8 cellular contexts compared by ENCODE assay signal in the genomic region with DNA sequence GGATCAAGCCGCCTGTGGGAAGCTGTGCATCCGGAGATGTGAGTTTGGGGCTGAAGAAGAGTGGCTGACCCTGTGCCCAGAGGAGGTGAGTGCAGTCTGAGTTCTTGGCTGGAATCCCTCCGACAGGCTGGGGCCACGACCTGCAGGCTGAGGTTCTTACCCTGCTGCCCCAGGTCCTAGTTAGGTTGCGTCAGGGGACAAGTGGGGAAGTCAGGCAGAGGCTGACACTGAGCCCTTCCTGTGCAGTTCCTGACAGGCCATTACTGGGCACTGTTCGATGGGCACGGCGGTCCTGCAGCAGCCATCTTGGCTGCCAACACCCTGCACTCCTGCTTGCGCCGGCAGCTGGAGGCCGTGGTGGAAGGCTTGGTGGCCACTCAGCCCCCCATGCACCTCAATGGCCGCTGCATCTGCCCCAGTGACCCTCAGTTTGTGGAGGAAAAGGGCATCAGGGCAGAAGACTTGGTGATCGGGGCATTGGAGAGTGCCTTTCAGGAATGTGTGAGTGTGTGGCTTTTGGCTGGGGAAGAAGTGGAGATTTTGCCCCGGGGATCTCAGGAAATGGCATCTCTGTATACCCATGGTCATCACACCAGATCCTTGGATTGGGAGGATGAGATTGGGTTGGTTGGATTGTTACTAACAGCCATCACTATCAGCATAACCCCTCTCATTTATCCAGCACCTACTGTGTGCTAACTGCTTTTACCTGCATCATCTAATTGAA. TPM values are rescaled to one million over a fixed set of nuclear protein-coding genes. Genes with fewer than 3 reads are reported as not detected.
DNase-seq lines count a peak whose midpoint lies in the region; ATAC-seq and TF ChIP-seq lines count a peak whose summit lies in the region.

No MANE protein-coding gene starts in this region.

- no peak for TF ChIP-seq CTCF in upper lobe of left lung (IDR thresholded peaks at IDR 0.05)

- peak overlapping the region; percentile 85 for H3K4me3 Mint-ChIP-seq in activated CD4-positive, alpha-beta T cell treated with anti-CD3 and anti-CD28 coated beads for 36 hours
- H3K4me3 Mint-ChIP-seq in activated naive CD8-positive, alpha-beta T cell treated with anti-CD3 and anti-CD28 coated beads, Interleukin-2, amount 10 ng/mL, durations not matched to agents 7 days and 5 days, result peak overlapping the region; percentile 91
- H3K4me3 Mint-ChIP-seq in memory B cell, result peak overlapping the region; percentile 85

- peaks cover 22 to 47% (median 28%) of the 10 kb centered on the region in 4 donors for H3K4me1 ChIP-seq in upper lobe of left lung

- H3K9me3 ChIP-seq in upper lobe of left lung, result no peaks in the 10 kb centered on the region

- DNase-seq in activated CD4-positive, alpha-beta T cell treated with anti-CD3 and anti-CD28 coated beads for 36 hours, result peak; percentile 39
- no peak for DNase-seq in activated CD4-positive, alpha-beta T cell treated with anti-CD3 and anti-CD28 coated beads for 4 hours
- peak; percentile 53 for DNase-seq in activated naive CD8-positive, alpha-beta T cell treated with anti-CD3 and anti-CD28 coated beads, Interleukin-2, amount 10 ng/mL, durations not matched to agents 7 days and 5 days
- no peak for DNase-seq in memory B cell (ENCODE audit: low spot score in 2 of 2)
- DNase-seq in upper lobe of left lung, result peak in 1 of 2 donors; percentile 71
- DNase-seq in NCI-H748 (lab: John Stamatoyannopoulos, UW; ENCODE audit: unreplicated experiment), result no peak

- TF ChIP-seq EP300 in upper lobe of left lung (IDR thresholded peaks at IDR 0.05), result no peak

- H3K9me3 Mint-ChIP-seq in activated CD4-positive, alpha-beta T cell treated with anti-CD3 and anti-CD28 coated beads for 36 hours (ENCODE audit: low read depth), result peaks cover 3% of the 10 kb centered on the region
- no peaks in the 10 kb centered on the region for H3K9me3 Mint-ChIP-seq in activated naive CD8-positive, alpha-beta T cell treated with anti-CD3 and anti-CD28 coated beads, Interleukin-2, amount 10 ng/mL, durations not matched to agents 7 days and 5 days
- H3K9me3 Mint-ChIP-seq in memory B cell, result no peaks in the 10 kb centered on the region

- no peaks in the 10 kb centered on the region for H3K27me3 ChIP-seq in upper lobe of left lung

- peak overlapping the region in 3 of 4 donors; percentile 61 to 73 (median 72) for H3K4me3 ChIP-seq in upper lobe of left lung

- peaks cover 71% of the 10 kb centered on the region for H3K4me1 Mint-ChIP-seq in activated CD4-positive, alpha-beta T cell treated with anti-CD3 and anti-CD28 coated beads for 36 hours
- peaks cover 59% of the 10 kb centered on the region for H3K4me1 Mint-ChIP-seq in activated naive CD8-positive, alpha-beta T cell treated with anti-CD3 and anti-CD28 coated beads, Interleukin-2, amount 10 ng/mL, durations not matched to agents 7 days and 5 days
- peaks cover 48% of the 10 kb centered on the region for H3K4me1 Mint-ChIP-seq in memory B cell

- intact Hi-C loops in activated CD4-positive, alpha-beta T cell treated with anti-CD3 and anti-CD28 coated beads for 36 hours (cut with DNase I, micrococcal nuclease), result no loop called here

- H3K27ac ChIP-seq in upper lobe of left lung, result peak overlapping the region; percentile 86 to 97 (median 94)

- peak in 1 of 4 donors; percentile 14 for TF ChIP-seq POLR2A in upper lobe of left lung (IDR thresholded peaks at IDR 0.05)

- peak; percentile 6 for ATAC-seq in activated CD4-positive, alpha-beta T cell treated with anti-CD3 and anti-CD28 coated beads for 36 hours
- peak; percentile 12 for ATAC-seq in activated naive CD8-positive, alpha-beta T cell treated with anti-CD3 and anti-CD28 coated beads, Interleukin-2, amount 10 ng/mL, durations not matched to agents 7 days and 5 days (ENCODE audit: low read depth)
- ATAC-seq in memory B cell (ENCODE audit: low read depth) (no peak), upper lobe of left lung (ENCODE audit: low FRiP score in 2 of 2) (peak; percentile 34 to 49), GM21717 (IDR thresholded peaks at IDR 0.05; ENCODE audit: unreplicated experiment) (no peak)
- no peak for ATAC-seq in activated CD4-positive, CD25-positive, alpha-beta regulatory T cell treated with anti-CD3 and anti-CD28 coated beads, Interleukin-2, amount 50 U/mL, for 24 hours

- H3K36me3 Mint-ChIP-seq in activated CD4-positive, alpha-beta T cell treated with anti-CD3 and anti-CD28 coated beads for 36 hours (ENCODE audit: low read depth), result peaks cover 59% of the 10 kb centered on the region
- H3K36me3 Mint-ChIP-seq in activated naive CD8-positive, alpha-beta T cell treated with anti-CD3 and anti-CD28 coated beads, Interleukin-2, amount 10 ng/mL, durations not matched to agents 7 days and 5 days, result peaks cover 29% of the 10 kb centered on the region
- peaks cover 17% of the 10 kb centered on the region for H3K36me3 Mint-ChIP-seq in memory B cell

- peak overlapping the region; percentile 84 for H3K27ac Mint-ChIP-seq in activated CD4-positive, alpha-beta T cell treated with anti-CD3 and anti-CD28 coated beads for 36 hours
- H3K27ac Mint-ChIP-seq in activated naive CD8-positive, alpha-beta T cell treated with anti-CD3 and anti-CD28 coated beads, Interleukin-2, amount 10 ng/mL, durations not matched to agents 7 days and 5 days, result peak overlapping the region; percentile 94
- H3K27ac Mint-ChIP-seq in memory B cell, result peak overlapping the region; percentile 85

- POLR2A ChIA-PET in activated CD4-positive, alpha-beta T cell treated with anti-CD3 and anti-CD28 coated beads for 36 hours (lab: Charles Lee), result interaction anchor here (0.6 to 3.0 kb wide), 5 partner anchors 7 to 87 kb away, joined by 3 to 15 read pairs (median 4); partner anchors contain the start of gene WDR82
- POLR2A ChIA-PET in activated naive CD8-positive, alpha-beta T cell treated with anti-CD3 and anti-CD28 coated beads, Interleukin-2, amount 10 ng/mL, durations not matched to agents 7 days and 5 days (lab: Charles Lee), result interaction anchor here (1.1 to 30.7 kb wide), 6 partner anchors 7 to 575 kb away, joined by 3 to 1053 read pairs (median 19); partner anchors contain the start of genes GLYCTK and WDR82

- H3K27me3 Mint-ChIP-seq in activated CD4-positive, alpha-beta T cell treated with anti-CD3 and anti-CD28 coated beads for 36 hours, result no peaks in the 10 kb centered on the region
- no peaks in the 10 kb centered on the region for H3K27me3 Mint-ChIP-seq in activated naive CD8-positive, alpha-beta T cell treated with anti-CD3 and anti-CD28 coated beads, Interleukin-2, amount 10 ng/mL, durations not matched to agents 7 days and 5 days
- no peaks in the 10 kb centered on the region for H3K27me3 Mint-ChIP-seq in memory B cell

- CTCF ChIA-PET in activated CD4-positive, alpha-beta T cell treated with anti-CD3 and anti-CD28 coated beads for 36 hours (lab: Charles Lee), result interaction anchor here (0.6 to 1.5 kb wide), 5 partner anchors 9 to 71 kb away, joined by 3 to 12 read pairs (median 4); no protein-coding TSS in a partner anchor

- H3K36me3 ChIP-seq in upper lobe of left lung, result peaks cover 0 to 41% (median 19%) of the 10 kb centered on the region in 4 donors

- 65 to 73% methylated on average over 5 to 8 of the region's 14 CpGs for WGBS in upper lobe of left lung, 2 donors

RNA-seq across cellular contexts. Expression of gene PPM1M, which starts 1.3 kb away (rescaled TPM):
- total RNA-seq in activated CD4-positive, alpha-beta T cell treated with anti-CD3 and anti-CD28 coated beads for 36 hours, result 10 to 100 TPM; 52.9 to 59.2 TPM
- total RNA-seq in activated naive CD8-positive, alpha-beta T cell treated with anti-CD3 and anti-CD28 coated beads, Interleukin-2, amount 10 ng/mL, durations not matched to agents 7 days and 5 days, result 100 to 1,000 TPM; 101 to 105 TPM
- 10 to 100 TPM; 18.7 to 68.1 (median 47.8) TPM for total RNA-seq in upper lobe of left lung

RNA-seq across cellular contexts. Expression of gene TWF2, which starts 7.9 kb away (rescaled TPM):
- total RNA-seq in activated CD4-positive, alpha-beta T cell treated with anti-CD3 and anti-CD28 coated beads for 36 hours, result 10 to 100 TPM; 85.0 to 93.5 TPM
- 100 to 1,000 TPM; 118 to 122 TPM for total RNA-seq in activated naive CD8-positive, alpha-beta T cell treated with anti-CD3 and anti-CD28 coated beads, Interleukin-2, amount 10 ng/mL, durations not matched to agents 7 days and 5 days
- 10 to 100 TPM; 31.9 to 83.5 (median 66.6) TPM for total RNA-seq in upper lobe of left lung

RNA-seq across cellular contexts. Expression of gene TLR9, which starts 21.4 kb away (rescaled TPM):
- total RNA-seq in activated CD4-positive, alpha-beta T cell treated with anti-CD3 and anti-CD28 coated beads for 36 hours, result under 1 TPM; 0.59 to 0.74 TPM
- total RNA-seq in activated naive CD8-positive, alpha-beta T cell treated with anti-CD3 and anti-CD28 coated beads, Interleukin-2, amount 10 ng/mL, durations not matched to agents 7 days and 5 days, result 1 to 10 TPM; 1.6 to 2.0 TPM
- 1 to 10 TPM in 1 of 6 donors, under 1 TPM in 1, not detected in 4; 0.29 to 1.1 TPM for total RNA-seq in upper lobe of left lung

RNA-seq across cellular contexts. Expression of gene WDR82, which starts 31.6 kb away (rescaled TPM):
- 100 to 1,000 TPM in 1 of 2 experiments, 10 to 100 TPM in 1; 95.2 to 113 TPM for total RNA-seq in activated CD4-positive, alpha-beta T cell treated with anti-CD3 and anti-CD28 coated beads for 36 hours
- 100 to 1,000 TPM; 134 to 140 TPM for total RNA-seq in activated naive CD8-positive, alpha-beta T cell treated with anti-CD3 and anti-CD28 coated beads, Interleukin-2, amount 10 ng/mL, durations not matched to agents 7 days and 5 days
- total RNA-seq in upper lobe of left lung, result 10 to 100 TPM; 23.0 to 63.6 (median 46.8) TPM

RNA-seq across cellular contexts. Expression of gene GLYCTK, which starts 40.7 kb away (rescaled TPM):
- 10 to 100 TPM; 13.3 to 18.8 TPM for total RNA-seq in activated CD4-positive, alpha-beta T cell treated with anti-CD3 and anti-CD28 coated beads for 36 hours
- total RNA-seq in activated naive CD8-positive, alpha-beta T cell treated with anti-CD3 and anti-CD28 coated beads, Interleukin-2, amount 10 ng/mL, durations not matched to agents 7 days and 5 days, result 10 to 100 TPM; 26.2 to 31.2 TPM
- 10 to 100 TPM in 5 of 6 donors, 1 to 10 TPM in 1; 5.5 to 21.0 (median 15.8) TPM for total RNA-seq in upper lobe of left lung

Comparison
In these comparisons a context has a peak if more than half of its experiments do, and no peak if none do; other contexts are left out.
1. DNase-seq: peak in activated CD4-positive, alpha-beta T cell treated with anti-CD3 and anti-CD28 coated beads for 36 hours (single experiment) and activated naive CD8-positive, alpha-beta T cell treated with anti-CD3 and anti-CD28 coated beads, Interleukin-2, amount 10 ng/mL, durations not matched to agents 7 days and 5 days (single experiment); none in activated CD4-positive, alpha-beta T cell treated with anti-CD3 and anti-CD28 coated beads for 4 hours (0 of 2), memory B cell (0 of 2) and NCI-H748 (single experiment).
2. ATAC-seq: peak in activated CD4-positive, alpha-beta T cell treated with anti-CD3 and anti-CD28 coated beads for 36 hours (single experiment), activated naive CD8-positive, alpha-beta T cell treated with anti-CD3 and anti-CD28 coated beads, Interleukin-2, amount 10 ng/mL, durations not matched to agents 7 days and 5 days (single experiment) and upper lobe of left lung (2 of 2); none in memory B cell (single experiment), GM21717 (single experiment) and activated CD4-positive, CD25-positive, alpha-beta regulatory T cell treated with anti-CD3 and anti-CD28 coated beads, Interleukin-2, amount 50 U/mL, for 24 hours (0 of 2).
3. Peak in every context shown above with its lines, with median percentiles within 50 percentile points of each other: H3K27ac Mint-ChIP-seq and H3K4me3 Mint-ChIP-seq.